Comparison of ENCODE assay signal across 1 cellular context in genomic region chr4:40327340-40327739, GRCh38.
TF ChIP-seq lines count a peak whose summit lies in the region.

No MANE protein-coding gene starts in this region.

TF ChIP-seq in K562, 482 proteins besides CTCF, POLR2A, EP300 and RAD21 (continued from another document):
- no peak for TF ChIP-seq PATZ1 (CRISPR knock-in tag; IDR thresholded peaks at IDR 0.05; ENCODE audit: borderline replicate concordance)
- TF ChIP-seq ZBTB34 (CRISPR knock-in tag; IDR thresholded peaks at IDR 0.05) = no peak
- no peak for TF ChIP-seq SNRNP70 (optimal IDR thresholded peaks at IDR 0.05; ENCODE audit: low read depth, low read length)
- TF ChIP-seq CEBPB (tag; IDR thresholded peaks at IDR 0.05) = peak; percentile 80
